ENCODE assay signal across 7 cellular contexts in the genomic region with DNA sequence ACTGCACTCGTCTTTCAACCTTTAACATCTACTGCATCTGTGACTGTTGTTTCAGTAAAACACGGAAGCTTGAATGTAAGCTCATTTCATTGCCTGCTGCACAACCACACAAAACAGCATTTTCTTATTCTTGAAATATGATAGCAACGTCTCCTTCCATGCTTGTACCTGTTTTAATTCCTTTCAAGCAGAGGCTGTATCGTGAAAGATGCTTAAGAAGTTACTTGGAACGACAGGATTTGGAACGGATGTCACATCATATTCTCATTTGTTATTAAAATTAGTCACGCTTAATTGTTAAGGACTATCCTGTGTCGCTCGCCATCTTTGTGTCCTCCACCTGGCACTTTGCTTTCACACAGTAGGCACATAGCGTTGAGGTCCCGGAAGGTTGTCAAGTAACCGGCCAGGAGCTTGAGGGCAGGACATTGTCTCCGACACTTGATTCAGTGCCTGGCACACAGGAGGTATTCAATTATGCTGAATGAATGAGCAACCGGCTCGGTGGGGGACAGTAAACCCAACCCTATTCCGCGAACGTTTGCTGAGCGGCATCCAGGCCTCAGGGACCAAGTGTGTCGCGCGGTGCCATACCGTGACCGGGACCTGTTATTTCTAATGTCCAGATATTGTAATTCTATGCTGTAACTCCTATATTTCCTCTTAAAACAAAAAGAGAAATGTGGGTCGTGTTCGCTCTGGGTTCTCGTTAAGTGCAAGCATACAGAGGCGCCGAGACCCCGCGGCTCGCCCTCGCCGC. TPM values are rescaled to one million over a fixed set of nuclear protein-coding genes. Genes with fewer than 3 reads are reported as not detected.
DNase-seq lines count a peak whose midpoint lies in the region; ATAC-seq and TF ChIP-seq lines count a peak whose summit lies in the region.

No MANE protein-coding gene starts in this region.

- no peaks in the 10 kb centered on the region for H3K36me3 ChIP-seq in HEK293 (ENCODE audit: control insufficient read depth in 2 of 2, insufficient read depth in 1 of 2, low read length in 2 of 2)
- H3K36me3 ChIP-seq in mesenchymal stem cell (ENCODE audit: control insufficient read depth in 1 of 2, insufficient read depth in 2 of 2, low read depth in 1 of 2, low read length in 2 of 2), result no peaks in the 10 kb centered on the region
- H3K36me3 ChIP-seq in thoracic aorta, result no peaks in the 10 kb centered on the region

- peak overlapping the region; percentile 89 for H3K4me3 Mint-ChIP-seq in T-helper 2 cell treated with Interferon-gamma antibody and Interleukin-4, amounts not matched to agents 5 μg/mL and 100 μg/mL, for 36 hours

- no peaks in the 10 kb centered on the region for H3K79me1 ChIP-seq in mesenchymal stem cell (replicated peaks; ENCODE audit: low read length, poor library complexity, severe bottlenecking)

- peak overlapping the region; percentile 88 for H2BK5ac ChIP-seq in mesenchymal stem cell (ENCODE audit: low read depth, low read length, poor library complexity, severe bottlenecking)

- TF ChIP-seq POLR2A in NB4 (IDR thresholded peaks at IDR 0.05; ENCODE audit: extremely low read depth, insufficient read length), result no peak

- H3K4me3 ChIP-seq in HEK293 (ENCODE audit: low read depth, low read length) (peak overlapping the region; percentile 91), NB4 (ENCODE audit: low read depth, low read length) (peak overlapping the region; percentile 78), mesenchymal stem cell (ENCODE audit: insufficient read depth in 1 of 2, low read depth in 1 of 2, low read length in 2 of 2) (peak overlapping the region; percentile 85 to 97), thoracic aorta (peak overlapping the region; percentile 95)

- H3K4me1 ChIP-seq in HEK293 (ENCODE audit: control insufficient read depth, insufficient read depth, low read length) (peaks cover 4% of the 10 kb centered on the region; the same call in 1 of the 2 replicates), mesenchymal stem cell (ENCODE audit: control insufficient read depth, insufficient read depth, low read depth, low read length) (peaks cover 1% of the 10 kb centered on the region), thoracic aorta (ENCODE audit: control insufficient read depth in 1 of 2, low read depth in 2 of 2) (peaks cover 21 to 31% of the 10 kb centered on the region in 2 donors)

- H2BK12ac ChIP-seq in mesenchymal stem cell (ENCODE audit: low read length in 2 of 2), result peak overlapping the region in 1 of 2 experiments; percentile 51

- H3K9me3 ChIP-seq in HEK293 (ENCODE audit: control insufficient read depth, insufficient read depth, low read depth, low read length) (no peaks in the 10 kb centered on the region), mesenchymal stem cell (ENCODE audit: control insufficient read depth, low read length) (no peaks in the 10 kb centered on the region), thoracic aorta (no peaks in the 10 kb centered on the region)

- H3K27ac ChIP-seq in HEK293 (ENCODE audit: extremely low read depth, low read depth, low read length) (peak overlapping the region; percentile 98), mesenchymal stem cell (ENCODE audit: low read length, poor library complexity, severe bottlenecking) (peak overlapping the region; percentile 76), thoracic aorta (peak overlapping the region; percentile 96 to 99)

- ATAC-seq in GM18498 (IDR thresholded peaks at IDR 0.05; ENCODE audit: unreplicated experiment) (peak; percentile 43), thoracic aorta (ENCODE audit: insufficient number of reproducible peaks, low FRiP score, low read depth) (no peak)

- H2AFZ ChIP-seq in mesenchymal stem cell (ENCODE audit: low read depth, low read length), result peak overlapping the region; percentile 91

- TF ChIP-seq CTCF in HEK293 (tag by site-specific recombination; IDR thresholded peaks at IDR 0.05) (no peak), NB4 (IDR thresholded peaks at IDR 0.05; ENCODE audit: low read depth, low read length) (no peak), thoracic aorta (IDR thresholded peaks at IDR 0.05) (no peak)

- peak overlapping the region; percentile 86 for H3K4me2 ChIP-seq in mesenchymal stem cell (ENCODE audit: low read length, poor library complexity, severe bottlenecking)

- DNase-seq in NB4 (ENCODE audit: low read depth) (no peak), mesenchymal stem cell (no peak), thoracic aorta (ENCODE audit: low spot score) (no peak)
- peak; percentile 50 for DNase-seq in T-helper 2 cell treated with Interferon-gamma antibody and Interleukin-4, amounts not matched to agents 5 μg/mL and 100 μg/mL, for 36 hours (ENCODE audit: low spot score)
- DNase-seq in effector CD4-positive, alpha-beta T cell, result peak; percentile 31

- peak overlapping the region; percentile 95 for H3K9ac ChIP-seq in mesenchymal stem cell (ENCODE audit: low read length)

- no peak overlapping the region for H4K91ac ChIP-seq in mesenchymal stem cell (ENCODE audit: low read length)

- H3K27me3 ChIP-seq in mesenchymal stem cell (ENCODE audit: control insufficient read depth in 1 of 2, insufficient read depth in 1 of 2, low read length in 2 of 2) (no peaks in the 10 kb centered on the region), thoracic aorta (replicated peaks; ENCODE audit: insufficient read depth) (no peaks in the 10 kb centered on the region)

- peaks cover 32% of the 10 kb centered on the region for H3K4me1 Mint-ChIP-seq in T-helper 2 cell treated with Interferon-gamma antibody and Interleukin-4, amounts not matched to agents 5 μg/mL and 100 μg/mL, for 36 hours (ENCODE audit: low read depth)

- H2BK120ac ChIP-seq in mesenchymal stem cell (ENCODE audit: low read depth, low read length), result no peak overlapping the region

- H2AK5ac ChIP-seq in mesenchymal stem cell (ENCODE audit: low read length, severe bottlenecking), result no peak overlapping the region

- H3K9me3 Mint-ChIP-seq in T-helper 2 cell treated with Interferon-gamma antibody and Interleukin-4, amounts not matched to agents 5 μg/mL and 100 μg/mL, for 36 hours, result no peaks in the 10 kb centered on the region

- H3K18ac ChIP-seq in mesenchymal stem cell (ENCODE audit: low read depth in 1 of 2, low read length in 2 of 2), result peak overlapping the region in 1 of 2 experiments; percentile 61

- POLR2A ChIA-PET in HEK293 (lab: Yijun Ruan, JAX), result interaction anchor here (0.6 to 3.9 kb wide), 7 partner anchors 8 to 212 kb away, joined by 3 to 34 read pairs (median 4); no protein-coding TSS in a partner anchor

- peak overlapping the region in 1 of 2 experiments; percentile 47 for H3K23ac ChIP-seq in mesenchymal stem cell (ENCODE audit: low read length in 2 of 2)

- peak overlapping the region; percentile 96 for H3K27ac Mint-ChIP-seq in T-helper 2 cell treated with Interferon-gamma antibody and Interleukin-4, amounts not matched to agents 5 μg/mL and 100 μg/mL, for 36 hours

- H4K8ac ChIP-seq in mesenchymal stem cell (ENCODE audit: low read length), result peak overlapping the region; percentile 96

- 26% methylated on average over 28 of the region's 34 CpGs for WGBS in mesenchymal stem cell

- peak overlapping the region in 1 of 2 experiments; percentile 26 for H3K14ac ChIP-seq in mesenchymal stem cell (ENCODE audit: low read length in 2 of 2)

- H2BK15ac ChIP-seq in mesenchymal stem cell (ENCODE audit: low read depth, poor library complexity, severe bottlenecking), result no peak overlapping the region

- H3K36me3 Mint-ChIP-seq in T-helper 2 cell treated with Interferon-gamma antibody and Interleukin-4, amounts not matched to agents 5 μg/mL and 100 μg/mL, for 36 hours (ENCODE audit: low read depth), result peaks cover 14% of the 10 kb centered on the region

- H3K27me3 Mint-ChIP-seq in T-helper 2 cell treated with Interferon-gamma antibody and Interleukin-4, amounts not matched to agents 5 μg/mL and 100 μg/mL, for 36 hours (ENCODE audit: low read depth), result peaks cover 6% of the 10 kb centered on the region

- no peak overlapping the region for H3K4ac ChIP-seq in mesenchymal stem cell (ENCODE audit: low read depth in 1 of 2, low read length in 2 of 2)

- CTCF ChIA-PET in HEK293 (lab: Yijun Ruan, JAX), result interaction anchor here (0.5 to 2.6 kb wide), 26 partner anchors 8 to 1132 kb away, joined by 3 to 22 read pairs (median 5); no protein-coding TSS in a partner anchor

TF ChIP-seq in HEK293, 187 proteins besides CTCF, POLR2A, EP300 and RAD21 (continues in another document):
- TF ChIP-seq YY1 (tag by site-specific recombination; IDR thresholded peaks at IDR 0.05), result no peak
- TF ChIP-seq ZNF121 (tag by site-specific recombination; IDR thresholded peaks at IDR 0.05), result peak; percentile 10; the same call in 1 of the 2 replicates
- TF ChIP-seq ZNF610 (tag by site-specific recombination; IDR thresholded peaks at IDR 0.05; ENCODE audit: borderline replicate concordance), result peak; percentile 66; the same call in 1 of the 2 replicates
- TF ChIP-seq KLF17 (tag by site-specific recombination; IDR thresholded peaks at IDR 0.05), result no peak
- peak; percentile 63 for TF ChIP-seq ZNF366 (tag by site-specific recombination; conservative IDR thresholded peaks at IDR 0.05)
- no peak for TF ChIP-seq KLF16 (tag by site-specific recombination; IDR thresholded peaks at IDR 0.05)
- peak; percentile 57 for TF ChIP-seq GLIS2 (tag by site-specific recombination; IDR thresholded peaks at IDR 0.05)
- no peak for TF ChIP-seq GLI2 (tag by site-specific recombination; IDR thresholded peaks at IDR 0.05; ENCODE audit: borderline replicate concordance, low read depth)

RNA-seq across cellular contexts. Expression of gene SH3GLB1, which starts 0.5 kb away (rescaled TPM):
- 53.5 TPM for polyA plus RNA-seq in mesenchymal stem cell (2013, experiment 1 of 2)
- 57.0 TPM for polyA plus RNA-seq in mesenchymal stem cell (2013, experiment 2 of 2)
- total RNA-seq in thoracic aorta, result 10 to 100 TPM; 49.1 to 69.6 TPM

Comparison
In these comparisons a context has a peak if more than half of its experiments do, and no peak if none do; other contexts are left out.
1. DNase-seq: peak in T-helper 2 cell treated with Interferon-gamma antibody and Interleukin-4, amounts not matched to agents 5 μg/mL and 100 μg/mL, for 36 hours (single experiment) and effector CD4-positive, alpha-beta T cell (single experiment); none in NB4 (single experiment), mesenchymal stem cell (single experiment) and thoracic aorta (single experiment).
2. Peak in every context shown above with its lines, with median percentiles within 50 percentile points of each other: H3K27ac ChIP-seq and H3K4me3 ChIP-seq.